Comparison of ENCODE assay signal across 8 cellular contexts in genomic region chr10:101829561-101830315, GRCh38. TPM values are rescaled to one million over a fixed set of nuclear protein-coding genes. Genes with fewer than 3 reads are reported as not detected.
DNase-seq lines count a peak whose midpoint lies in the region; ATAC-seq and TF ChIP-seq lines count a peak whose summit lies in the region.

No MANE protein-coding gene starts in this region.

- peaks cover 44% of the 10 kb centered on the region for H3K4me1 Mint-ChIP-seq in stimulated activated naive CD8-positive, alpha-beta T cell treated with anti-CD3 and anti-CD28 coated beads, Interleukin-15, Interleukin-2, amounts not matched to agents 100 ng/mL and 50 ng/mL, for 24 hours (ENCODE audit: low read depth)

- no peak for TF ChIP-seq CTCF in coronary artery (IDR thresholded peaks at IDR 0.05)

- peaks cover 4% of the 10 kb centered on the region for H3K36me3 Mint-ChIP-seq in stimulated activated naive CD8-positive, alpha-beta T cell treated with anti-CD3 and anti-CD28 coated beads, Interleukin-15, Interleukin-2, amounts not matched to agents 100 ng/mL and 50 ng/mL, for 24 hours (ENCODE audit: low read depth)

- peak; percentile 20 for ATAC-seq in HG03460 (IDR thresholded peaks at IDR 0.05; ENCODE audit: unreplicated experiment)

- peak overlapping the region; percentile 93 for H3K27ac Mint-ChIP-seq in stimulated activated naive CD8-positive, alpha-beta T cell treated with anti-CD3 and anti-CD28 coated beads, Interleukin-15, Interleukin-2, amounts not matched to agents 100 ng/mL and 50 ng/mL, for 24 hours

- H3K4me3 Mint-ChIP-seq in stimulated activated naive CD8-positive, alpha-beta T cell treated with anti-CD3 and anti-CD28 coated beads, Interleukin-15, Interleukin-2, amounts not matched to agents 100 ng/mL and 50 ng/mL, for 24 hours = peak overlapping the region; percentile 75

- H3K9me3 Mint-ChIP-seq in stimulated activated naive CD8-positive, alpha-beta T cell treated with anti-CD3 and anti-CD28 coated beads, Interleukin-15, Interleukin-2, amounts not matched to agents 100 ng/mL and 50 ng/mL, for 24 hours = no peaks in the 10 kb centered on the region

- DNase-seq in DMS53 (lab: John Stamatoyannopoulos, UW) (peak; percentile 15), DMS53 treated with DMSO at 0.1 percent for 48 hours (lab: John Stamatoyannopoulos, UW; ENCODE audit: unreplicated experiment) (no peak), coronary artery (ENCODE audit: low spot score) (no peak), mesenteric fat pad (ENCODE audit: low spot score) (peak; percentile 80), T1000 (lab: John Stamatoyannopoulos, UW) (no peak)
- DNase-seq in activated CD4-positive, alpha-beta T cell treated with anti-CD3 and anti-CD28 coated beads for 1 hour = peak; percentile 41

- no peaks in the 10 kb centered on the region for H3K27me3 Mint-ChIP-seq in stimulated activated naive CD8-positive, alpha-beta T cell treated with anti-CD3 and anti-CD28 coated beads, Interleukin-15, Interleukin-2, amounts not matched to agents 100 ng/mL and 50 ng/mL, for 24 hours

- peak overlapping the region in 1 of 2 donors; percentile 63 for H3K27ac ChIP-seq in coronary artery

- peak overlapping the region; percentile 69 for H3K4me3 ChIP-seq in coronary artery

RNA-seq across cellular contexts. Expression of gene OGA, which starts 11.5 kb away (rescaled TPM):
- 92.7 TPM for total RNA-seq in mesenteric fat pad

RNA-seq across cellular contexts. Expression of gene KCNIP2, which starts 13.9 kb away (rescaled TPM):
- total RNA-seq in mesenteric fat pad = 151 TPM

RNA-seq across cellular contexts. Expression of gene NPM3, which starts 46.5 kb away (rescaled TPM):
- total RNA-seq in mesenteric fat pad = 18.8 TPM

RNA-seq across cellular contexts. Expression of gene FGF8, which starts 53.8 kb away (rescaled TPM):
- not detected for total RNA-seq in mesenteric fat pad

Comparison
In these comparisons a context has a peak if more than half of its experiments do, and no peak if none do; other contexts are left out.
1. DNase-seq: peak in DMS53 (single experiment), activated CD4-positive, alpha-beta T cell treated with anti-CD3 and anti-CD28 coated beads for 1 hour (single experiment) and mesenteric fat pad (single experiment); none in DMS53 treated with DMSO at 0.1 percent for 48 hours (single experiment), coronary artery (single experiment) and T1000 (single experiment).